Comparison of ENCODE assay signal across 12 cellular contexts in genomic region chr7:33186187-33186586, GRCh38. TPM values are rescaled to one million over a fixed set of nuclear protein-coding genes. Genes with fewer than 3 reads are reported as not detected.
DNase-seq lines count a peak whose midpoint lies in the region; FAIRE-seq and TF ChIP-seq lines count a peak whose summit lies in the region.
"Had no signal": no experiment of that assay in that cellular context is flagged by ENCODE, and none has a peak within 500 bp of the region (broad histone marks: within the 10 kb centered on the region; RNA-seq: fewer than 3 reads in every experiment).

No MANE protein-coding gene starts in this region.

- peak; percentile 71 for DNase-seq in H54 (ENCODE audit: insufficient read length, low spot score)
- peak; percentile 3 for DNase-seq in RCC 7860 (ENCODE audit: low spot score)
- peak; percentile 20 to 82 for DNase-seq in fibroblast of lung (ENCODE audit: low read depth in 2 of 2)
- DNase-seq in retinal pigment epithelial cell (ENCODE audit: low read depth), result peak; percentile 22
- no peak for DNase-seq in erythroblast (lab: John Stamatoyannopoulos, UW)
- DNase-seq in DMS79 treated with DMSO at 0.1 percent for 48 hours (lab: John Stamatoyannopoulos, UW), result no peak
- no peak for DNase-seq in stimulated activated CD4-positive, alpha-beta T cell treated with anti-CD3 and anti-CD28 coated beads, Interleukin-2, amount 100 ng/mL, for 24 hours
- DNase-seq in stimulated activated CD4-positive, alpha-beta T cell treated with anti-CD3 and anti-CD28 coated beads, Interleukin-1b, Interleukin-23, amount 100 ng/mL, for 48 hours, result no peak
- DNase-seq: activated CD8-positive, alpha-beta memory T cell treated with anti-CD3 and anti-CD28 coated beads, Interleukin-2, amount 10 ng/mL, durations not matched to agents 7 days and 5 days; activated naive CD4-positive, alpha-beta T cell treated with anti-CD3 and anti-CD28 coated beads, Interleukin-2, amount 50 U/mL, for 16 hours had no signal

- no peak overlapping the region for H3K4me2 ChIP-seq in fibroblast of lung (ENCODE audit: extremely low read depth, insufficient read depth, low read length)

- H4K20me1 ChIP-seq in fibroblast of lung (ENCODE audit: control insufficient read depth, extremely low read depth, insufficient read depth, low read length), result no peaks in the 10 kb centered on the region

- no peaks in the 10 kb centered on the region for H3K9me3 ChIP-seq in fibroblast of lung (ENCODE audit: control insufficient read depth, insufficient read depth, low read depth, low read length)
- H3K9me3 ChIP-seq: Caco-2, esophagus muscularis mucosa had no signal

- no peaks in the 10 kb centered on the region for H3K4me1 ChIP-seq in fibroblast of lung (ENCODE audit: control insufficient read depth, extremely low read depth, insufficient read depth, low read length)
- H3K4me1 ChIP-seq: Caco-2 had no signal

- H3K27ac ChIP-seq in fibroblast of lung (ENCODE audit: insufficient read depth, low read length), result no peak overlapping the region
- H3K27ac ChIP-seq: esophagus muscularis mucosa had no signal

- TF ChIP-seq CTCF in fibroblast of lung (conservative IDR thresholded peaks at IDR 0.05 in 1 of 2, IDR thresholded peaks at IDR 0.05 in 1 of 2; ENCODE audit: low read depth in 1 of 2, low read length in 2 of 2), result no peak
- no peak for TF ChIP-seq CTCF in retinal pigment epithelial cell (conservative IDR thresholded peaks at IDR 0.05; ENCODE audit: low read depth, low read length)

- TF ChIP-seq POLR2A in H54 (IDR thresholded peaks at IDR 0.05; ENCODE audit: low read depth, low read length) (no peak), erythroblast (IDR thresholded peaks at IDR 0.05; ENCODE audit: low read length) (no peak)

- H3K27me3 ChIP-seq in fibroblast of lung (ENCODE audit: control insufficient read depth, insufficient read depth, low read length), result no peaks in the 10 kb centered on the region
- H3K27me3 ChIP-seq: esophagus muscularis mucosa had no signal

- no peak overlapping the region for H2AFZ ChIP-seq in fibroblast of lung (ENCODE audit: low read length)

- no peak overlapping the region for H3K4me3 ChIP-seq in fibroblast of lung (replicated peaks in 1 of 4; ENCODE audit: control extremely low read depth in 1 of 4, insufficient read depth in 1 of 4, low read depth in 3 of 4, low read length in 4 of 4)
- H3K4me3 ChIP-seq in retinal pigment epithelial cell (ENCODE audit: low read length), result peak overlapping the region; percentile 39
- H3K4me3 ChIP-seq: esophagus muscularis mucosa had no signal

- H3K9ac ChIP-seq in fibroblast of lung (ENCODE audit: insufficient read depth, low read length), result no peak overlapping the region

- H3K79me2 ChIP-seq in fibroblast of lung (ENCODE audit: control insufficient read depth, insufficient read depth, low read length), result no peaks in the 10 kb centered on the region

- H3K36me3 ChIP-seq in fibroblast of lung (ENCODE audit: control insufficient read depth, insufficient read depth, low read length), result no peaks in the 10 kb centered on the region

- peak; percentile 90 for FAIRE-seq in H54 (lab: Jason Lieb, UNC)
- no peak for FAIRE-seq in RCC 7860 (lab: Jason Lieb, UNC)

RNA-seq across cellular contexts. Expression of gene BBS9, which starts 56.8 kb away (rescaled TPM):
- total RNA-seq in fibroblast of lung, result 26.9 and 27.2 TPM in 2 replicates
- polyA plus RNA-seq in fibroblast of lung, result 11.5 and 19.1 TPM in 2 replicates
- 7.5 and 12.1 TPM in 2 replicates for polyA plus RNA-seq in fibroblast of lung (2012)
- 6.0 and 30.6 TPM in 2 replicates for polyA minus RNA-seq in fibroblast of lung (ENCODE audit: low replicate concordance)

Comparison
In these comparisons a context has a peak if more than half of its experiments do, and no peak if none do; other contexts are left out.
1. DNase-seq: peak in H54 (single experiment), RCC 7860 (single experiment), fibroblast of lung (2 of 2) and retinal pigment epithelial cell (single experiment); none in erythroblast (0 of 2), DMS79 treated with DMSO at 0.1 percent for 48 hours (single experiment), stimulated activated CD4-positive, alpha-beta T cell treated with anti-CD3 and anti-CD28 coated beads, Interleukin-2, amount 100 ng/mL, for 24 hours (0 of 2) and stimulated activated CD4-positive, alpha-beta T cell treated with anti-CD3 and anti-CD28 coated beads, Interleukin-1b, Interleukin-23, amount 100 ng/mL, for 48 hours (single experiment).